Comparison of ENCODE assay signal across 15 cellular contexts in the genomic region with DNA sequence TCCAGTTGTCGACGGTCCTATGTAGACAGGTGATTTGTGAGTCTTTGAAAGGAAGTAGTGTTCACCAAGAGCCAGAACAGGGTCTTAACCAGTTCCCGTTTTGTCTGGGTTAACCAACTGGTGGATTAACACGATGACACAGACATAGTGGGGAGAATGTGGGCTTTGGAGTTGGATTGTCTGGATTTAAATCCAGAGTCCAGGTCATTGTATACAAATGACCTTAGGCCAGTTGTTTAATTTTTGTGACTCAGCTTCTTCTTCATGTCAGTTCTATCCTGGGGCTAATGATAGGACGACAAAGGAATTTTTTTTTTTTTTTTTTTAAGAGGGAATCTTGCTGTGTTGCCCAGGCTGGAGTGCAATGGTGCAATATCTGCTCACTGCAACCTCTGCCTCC.
DNase-seq lines count a peak whose midpoint lies in the region; ATAC-seq, FAIRE-seq and TF ChIP-seq lines count a peak whose summit lies in the region.
"Had no signal": no experiment of that assay in that cellular context is flagged by ENCODE, and none has a peak within 500 bp of the region (broad histone marks: within the 10 kb centered on the region; RNA-seq: fewer than 3 reads in every experiment).

No MANE protein-coding gene starts in this region.

- H3K4me3 ChIP-seq in mesenchymal stem cell (ENCODE audit: insufficient read depth in 1 of 2, low read depth in 1 of 2, low read length in 2 of 2) (no peak overlapping the region), thoracic aorta (no peak overlapping the region)
- H3K4me3 ChIP-seq in CD4-positive, alpha-beta memory T cell (ENCODE audit: low read length in 2 of 2): no peak overlapping the region
- H3K4me3 ChIP-seq: Peyer's patch had no signal

- peak overlapping the region; percentile 49 for H2AK5ac ChIP-seq in mesenchymal stem cell (ENCODE audit: low read length, severe bottlenecking)

- H3K9me3 ChIP-seq in mesenchymal stem cell (ENCODE audit: control insufficient read depth, low read length) (no peaks in the 10 kb centered on the region), thoracic aorta (no peaks in the 10 kb centered on the region)
- no peaks in the 10 kb centered on the region for H3K9me3 ChIP-seq in CD4-positive, alpha-beta memory T cell (ENCODE audit: control insufficient read depth in 1 of 2, low read length in 2 of 2)
- H3K9me3 ChIP-seq: Peyer's patch had no signal

- CTCF ChIA-PET in CD4-positive, alpha-beta memory T cell (lab: Charles Lee; ENCODE audit: partially characterized antibody): interaction anchor here (3.8 kb wide), 1 partner anchor 541 kb away, joined by 31 read pairs; no protein-coding TSS in a partner anchor

- H2BK120ac ChIP-seq in mesenchymal stem cell (ENCODE audit: low read depth, low read length): no peak overlapping the region

- H3K4me3 Mint-ChIP-seq in CD4-positive, alpha-beta memory T cell: no peak overlapping the region
- H3K4me3 Mint-ChIP-seq: CD8-positive, alpha-beta T cell had no signal

- no peak overlapping the region for H2BK12ac ChIP-seq in mesenchymal stem cell (ENCODE audit: low read length in 2 of 2)

- H3K4me1 ChIP-seq in mesenchymal stem cell (ENCODE audit: control insufficient read depth, insufficient read depth, low read depth, low read length) (peaks cover 10% of the 10 kb centered on the region), thoracic aorta (ENCODE audit: control insufficient read depth in 1 of 2, low read depth in 2 of 2) (peaks cover 37 to 98% of the 10 kb centered on the region in 2 donors)
- H3K4me1 ChIP-seq in CD4-positive, alpha-beta memory T cell (ENCODE audit: insufficient read depth, low read length): peaks cover 9% of the 10 kb centered on the region

- H3K27ac Mint-ChIP-seq in CD4-positive, alpha-beta memory T cell: no peak overlapping the region
- H3K27ac Mint-ChIP-seq: CD8-positive, alpha-beta T cell had no signal

- H3K14ac ChIP-seq in mesenchymal stem cell (ENCODE audit: low read length in 2 of 2): no peak overlapping the region

- no peak overlapping the region for H2AFZ ChIP-seq in mesenchymal stem cell (ENCODE audit: low read depth, low read length)

- H2BK5ac ChIP-seq in mesenchymal stem cell (ENCODE audit: low read depth, low read length, poor library complexity, severe bottlenecking): no peak overlapping the region

- H3K27ac ChIP-seq in mesenchymal stem cell (ENCODE audit: low read length, poor library complexity, severe bottlenecking) (no peak overlapping the region), thoracic aorta (peak overlapping the region; percentile 11 to 60)
- no peak overlapping the region for H3K27ac ChIP-seq in CD4-positive, alpha-beta memory T cell (ENCODE audit: low read depth, low read length)

- H3K4me1 Mint-ChIP-seq in CD4-positive, alpha-beta memory T cell: peaks cover 20 to 36% (median 27%) of the 10 kb centered on the region in 4 donors

- H3K9ac ChIP-seq in mesenchymal stem cell (ENCODE audit: low read length): no peak overlapping the region

- H3K4me2 ChIP-seq in mesenchymal stem cell (ENCODE audit: low read length, poor library complexity, severe bottlenecking): no peak overlapping the region

- peaks cover 10 to 16% of the 10 kb centered on the region in 2 donors for H3K36me3 Mint-ChIP-seq in CD4-positive, alpha-beta memory T cell

- H3K23ac ChIP-seq in mesenchymal stem cell (ENCODE audit: low read length in 2 of 2): no peak overlapping the region

- peaks cover 22% of the 10 kb centered on the region for H3K79me1 ChIP-seq in mesenchymal stem cell (replicated peaks; ENCODE audit: low read length, poor library complexity, severe bottlenecking)

- H3K4ac ChIP-seq in mesenchymal stem cell (ENCODE audit: low read depth in 1 of 2, low read length in 2 of 2): no peak overlapping the region

- H3K18ac ChIP-seq in mesenchymal stem cell (ENCODE audit: low read depth in 1 of 2, low read length in 2 of 2): no peak overlapping the region

- H4K91ac ChIP-seq in mesenchymal stem cell (ENCODE audit: low read length): no peak overlapping the region

- no peaks in the 10 kb centered on the region for H3K9me3 Mint-ChIP-seq in CD4-positive, alpha-beta memory T cell
- H3K9me3 Mint-ChIP-seq: CD8-positive, alpha-beta T cell had no signal

- no peaks in the 10 kb centered on the region for H3K27me3 Mint-ChIP-seq in CD4-positive, alpha-beta memory T cell

- no peak for ATAC-seq in thoracic aorta (ENCODE audit: insufficient number of reproducible peaks, low FRiP score, low read depth)
- no peak for ATAC-seq in GM18868 (IDR thresholded peaks at IDR 0.05; ENCODE audit: unreplicated experiment)
- ATAC-seq: CD8-positive, alpha-beta T cell; HCT116 had no signal

- peak; percentile 59 for DNase-seq in HCEC 1CT
- DNase-seq in RCC 7860 (ENCODE audit: low spot score): peak; percentile 36
- DNase-seq in mesenchymal stem cell: peak; percentile 63
- no peak for DNase-seq in thoracic aorta (ENCODE audit: low spot score)
- no peak for DNase-seq in DMS53 treated with DMSO at 0.1 percent for 48 hours (lab: John Stamatoyannopoulos, UW; ENCODE audit: unreplicated experiment)
- no peak for DNase-seq in CD4-positive, alpha-beta memory T cell
- no peak for DNase-seq in C1 segment of cervical spinal cord (lab: John Stamatoyannopoulos, UW)
- DNase-seq: CD8-positive, alpha-beta T cell; NCI-H446 treated with DMSO at 0.1 percent for 48 hours; NCI-H774; Peyer's patch; SHP77 treated with DMSO at 0.1 percent for 48 hours had no signal

- H3K27me3 ChIP-seq in mesenchymal stem cell (ENCODE audit: control insufficient read depth in 1 of 2, insufficient read depth in 1 of 2, low read length in 2 of 2): no peaks in the 10 kb centered on the region
- H3K27me3 ChIP-seq in thoracic aorta (replicated peaks; ENCODE audit: insufficient read depth): no peaks in the 10 kb centered on the region
- H3K27me3 ChIP-seq in CD4-positive, alpha-beta memory T cell (ENCODE audit: insufficient read depth, low read length): no peaks in the 10 kb centered on the region
- H3K27me3 ChIP-seq: Peyer's patch had no signal

- intact Hi-C loops in CD4-positive, alpha-beta memory T cell (cut with micrococcal nuclease): no loop called here

- no peak overlapping the region for H4K8ac ChIP-seq in mesenchymal stem cell (ENCODE audit: low read length)

- POLR2A ChIA-PET in CD4-positive, alpha-beta memory T cell (lab: Charles Lee; ENCODE audit: partially characterized antibody): no interaction called here

- no peak for FAIRE-seq in RCC 7860 (lab: Jason Lieb, UNC)
- FAIRE-seq: D721Med had no signal

- no peak for TF ChIP-seq CTCF in thoracic aorta (IDR thresholded peaks at IDR 0.05)

- H3K36me3 ChIP-seq in mesenchymal stem cell (ENCODE audit: control insufficient read depth in 1 of 2, insufficient read depth in 2 of 2, low read depth in 1 of 2, low read length in 2 of 2) (peaks cover 0 to 4% of the 10 kb centered on the region in 2 experiments), thoracic aorta (no peaks in the 10 kb centered on the region)
- no peaks in the 10 kb centered on the region for H3K36me3 ChIP-seq in CD4-positive, alpha-beta memory T cell (ENCODE audit: insufficient read depth, low read length)
- H3K36me3 ChIP-seq: Peyer's patch had no signal

- no peak overlapping the region for H2BK15ac ChIP-seq in mesenchymal stem cell (ENCODE audit: low read depth, poor library complexity, severe bottlenecking)

- 69% methylated on average over 5 of the region's 5 CpGs for WGBS in mesenchymal stem cell

Comparison
In these comparisons a context has a peak if more than half of its experiments do, and no peak if none do; other contexts are left out.
1. DNase-seq: peak in HCEC 1CT (single experiment), RCC 7860 (single experiment) and mesenchymal stem cell (single experiment); none in thoracic aorta (single experiment), DMS53 treated with DMSO at 0.1 percent for 48 hours (single experiment), CD4-positive, alpha-beta memory T cell (0 of 5) and C1 segment of cervical spinal cord (0 of 14).
2. H3K27ac ChIP-seq: peak in thoracic aorta (2 of 2); none in mesenchymal stem cell (single experiment) and CD4-positive, alpha-beta memory T cell (single experiment).